ENCODE assay signal across 8 cellular contexts in genomic region chr2:37982147-37982582, GRCh38.
DNase-seq lines count a peak whose midpoint lies in the region; ATAC-seq and TF ChIP-seq lines count a peak whose summit lies in the region.

No MANE protein-coding gene starts in this region.

- peak; percentile 68 for TF ChIP-seq CTCF in WI38 (IDR thresholded peaks at IDR 0.05; ENCODE audit: low read depth, low read length)

- ATAC-seq in GM21619 (IDR thresholded peaks at IDR 0.05; ENCODE audit: unreplicated experiment) = no peak

- no peak overlapping the region for H3K4me3 ChIP-seq in WI38 (ENCODE audit: low read depth, low read length)

- DNase-seq in NCI-H187 (lab: John Stamatoyannopoulos, UW) = peak; percentile 47 to 71
- DNase-seq in NCI-H187 treated with DMSO at 0.1 percent for 48 hours (lab: John Stamatoyannopoulos, UW) = no peak
- peak; percentile 18 for DNase-seq in NCI-H1092 treated with DMSO at 0.1 percent for 48 hours (lab: John Stamatoyannopoulos, UW)
- peak; percentile 18 for DNase-seq in central memory CD4-positive, alpha-beta T cell
- peak; percentile 83 for DNase-seq in left kidney (ENCODE audit: low read depth, low spot score)
- peak; percentile 64 for DNase-seq in stimulated activated CD4-positive, alpha-beta T cell treated with anti-CD3 and anti-CD28 coated beads, Interleukin-4, amount 100 ng/mL, for 24 hours
